Comparison of ENCODE assay signal across 20 cellular contexts in the genomic region with DNA sequence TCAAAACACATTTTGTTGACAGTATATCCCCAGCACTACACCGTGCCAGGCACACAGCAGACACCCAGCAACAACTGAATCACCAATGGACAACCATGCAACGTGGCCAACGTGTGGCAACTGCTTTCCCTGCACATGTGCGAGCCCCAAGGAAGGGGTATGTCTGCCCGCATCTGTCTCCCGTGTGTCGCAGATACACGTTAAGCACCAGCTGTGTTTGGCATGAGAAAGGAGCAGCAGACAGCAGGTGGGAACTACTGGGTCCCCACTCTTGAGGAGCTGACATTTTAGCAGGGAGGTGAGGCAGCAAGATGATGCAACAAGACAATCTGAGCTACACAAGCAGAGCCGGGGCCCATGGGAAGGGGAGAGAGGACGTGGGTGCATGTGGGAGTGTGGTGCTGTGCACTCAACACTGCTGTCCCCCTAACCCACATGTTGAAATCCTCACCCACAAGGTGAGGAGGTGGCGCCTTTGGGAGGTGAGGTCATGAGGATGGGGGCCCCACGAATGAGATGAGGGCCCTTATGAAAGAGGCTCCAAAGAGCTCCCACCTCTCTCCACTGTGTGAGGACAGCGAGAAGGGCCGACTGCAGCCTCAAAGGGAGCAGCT. TPM values are rescaled to one million over a fixed set of nuclear protein-coding genes. Genes with fewer than 3 reads are reported as not detected.
DNase-seq lines count a peak whose midpoint lies in the region; ATAC-seq and TF ChIP-seq lines count a peak whose summit lies in the region.
"Had no signal": no experiment of that assay in that cellular context is flagged by ENCODE, and none has a peak within 500 bp of the region (broad histone marks: within the 10 kb centered on the region; RNA-seq: fewer than 3 reads in every experiment).

No MANE protein-coding gene starts in this region.

- H3K4me3 Mint-ChIP-seq in activated CD8-positive, alpha-beta memory T cell treated with anti-CD3 and anti-CD28 coated beads, Interleukin-2, amount 10 ng/mL, durations not matched to agents 7 days and 5 days, result no peak overlapping the region
- H3K4me3 Mint-ChIP-seq in naive thymus-derived CD4-positive, alpha-beta T cell, result no peak overlapping the region
- H3K4me3 Mint-ChIP-seq in type B pancreatic cell, result no peak overlapping the region
- H3K4me3 Mint-ChIP-seq: HFFc6 had no signal

- no peak overlapping the region for H3K4me3 ChIP-seq in naive thymus-derived CD4-positive, alpha-beta T cell (ENCODE audit: low read length)
- H3K4me3 ChIP-seq in aorta (ENCODE audit: low read length in 2 of 2), result no peak overlapping the region
- H3K4me3 ChIP-seq: GM23248, MG63, SJSA1 had no signal

- no peaks in the 10 kb centered on the region for H3K27me3 Mint-ChIP-seq in activated CD8-positive, alpha-beta memory T cell treated with anti-CD3 and anti-CD28 coated beads, Interleukin-2, amount 10 ng/mL, durations not matched to agents 7 days and 5 days
- H3K27me3 Mint-ChIP-seq in naive thymus-derived CD4-positive, alpha-beta T cell, result no peaks in the 10 kb centered on the region
- H3K27me3 Mint-ChIP-seq in type B pancreatic cell, result no peaks in the 10 kb centered on the region

- no peak for ATAC-seq in activated CD8-positive, alpha-beta memory T cell treated with anti-CD3 and anti-CD28 coated beads, Interleukin-2, amount 10 ng/mL, durations not matched to agents 7 days and 5 days
- ATAC-seq in naive thymus-derived CD4-positive, alpha-beta T cell, result peak; percentile 16
- ATAC-seq in aorta (ENCODE audit: low FRiP score), result peak; percentile 49

- H3K36me3 Mint-ChIP-seq in activated CD8-positive, alpha-beta memory T cell treated with anti-CD3 and anti-CD28 coated beads, Interleukin-2, amount 10 ng/mL, durations not matched to agents 7 days and 5 days, result peaks cover 10% of the 10 kb centered on the region
- H3K36me3 Mint-ChIP-seq in naive thymus-derived CD4-positive, alpha-beta T cell, result peaks cover 16 to 77% (median 54%) of the 10 kb centered on the region in 5 donors
- H3K36me3 Mint-ChIP-seq in type B pancreatic cell, result peaks cover 43% of the 10 kb centered on the region

- peak; percentile 38 for DNase-seq in activated CD8-positive, alpha-beta memory T cell treated with anti-CD3 and anti-CD28 coated beads for 24 hours
- DNase-seq in activated CD8-positive, alpha-beta memory T cell treated with anti-CD3 and anti-CD28 coated beads, Interleukin-2, amount 10 ng/mL, durations not matched to agents 7 days and 5 days, result no peak
- DNase-seq in NAMALWA (ENCODE audit: low spot score), result peak; percentile 3
- no peak for DNase-seq in naive thymus-derived CD4-positive, alpha-beta T cell
- DNase-seq in aorta, result no peak
- no peak for DNase-seq in type B pancreatic cell (ENCODE audit: extremely low spot score, unreplicated experiment)
- no peak for DNase-seq in SHP77 (lab: John Stamatoyannopoulos, UW)
- no peak for DNase-seq in RKO (ENCODE audit: low spot score)
- DNase-seq: GF-D8, GM23248, HFFc6, MG63, NCI-H1105 treated with DMSO at 0.1 percent for 48 hours, NCI-H1930, NCI-H510A treated with DMSO at 0.1 percent for 48 hours, RPMI8226 had no signal

- intact Hi-C loops in naive thymus-derived CD4-positive, alpha-beta T cell (cut with micrococcal nuclease), result no loop called here
- intact Hi-C loops in aorta (cut with DNase I), result no loop called here

- TF ChIP-seq CTCF in type B pancreatic cell (conservative IDR thresholded peaks at IDR 0.05), result no peak

- CTCF ChIA-PET in activated CD8-positive, alpha-beta memory T cell treated with anti-CD3 and anti-CD28 coated beads, Interleukin-2, amount 10 ng/mL, durations not matched to agents 7 days and 5 days (lab: Charles Lee), result no interaction called here
- CTCF ChIA-PET in naive thymus-derived CD4-positive, alpha-beta T cell (lab: Charles Lee), result no interaction called here

- H3K27ac ChIP-seq in naive thymus-derived CD4-positive, alpha-beta T cell (ENCODE audit: low read depth, low read length), result no peak overlapping the region
- H3K27ac ChIP-seq in aorta (ENCODE audit: low read depth in 1 of 2, low read length in 2 of 2), result no peak overlapping the region
- H3K27ac ChIP-seq: C4-2B, GM23248, HL-60, KMS-11, SJSA1 had no signal

- H3K36me3 ChIP-seq in naive thymus-derived CD4-positive, alpha-beta T cell (ENCODE audit: control insufficient read depth in 2 of 3, insufficient read depth in 3 of 3, low read length in 3 of 3), result peaks cover 0 to 37% (median 0%) of the 10 kb centered on the region in 3 experiments
- H3K36me3 ChIP-seq in aorta (ENCODE audit: control insufficient read depth in 1 of 2, insufficient read depth in 2 of 2, low read length in 1 of 2), result peaks cover 0 to 5% of the 10 kb centered on the region in 2 donors
- H3K36me3 ChIP-seq: MG63, SJSA1 had no signal

- H3K4me1 ChIP-seq in naive thymus-derived CD4-positive, alpha-beta T cell (ENCODE audit: control insufficient read depth in 2 of 2, insufficient read depth in 2 of 2, low read length in 2 of 2), result peaks cover 0 to 11% of the 10 kb centered on the region in 2 donors
- H3K4me1 ChIP-seq in aorta (ENCODE audit: control insufficient read depth in 1 of 2, insufficient read depth in 2 of 2, low read length in 2 of 2), result no peaks in the 10 kb centered on the region
- H3K4me1 ChIP-seq: SJSA1 had no signal

- 86 to 91% methylated on average over 14 of the region's 14 CpGs for WGBS in aorta, 2 donors

- no peak overlapping the region for H3K27ac Mint-ChIP-seq in activated CD8-positive, alpha-beta memory T cell treated with anti-CD3 and anti-CD28 coated beads, Interleukin-2, amount 10 ng/mL, durations not matched to agents 7 days and 5 days
- no peak overlapping the region for H3K27ac Mint-ChIP-seq in naive thymus-derived CD4-positive, alpha-beta T cell
- no peak overlapping the region for H3K27ac Mint-ChIP-seq in type B pancreatic cell
- H3K27ac Mint-ChIP-seq: HFFc6 had no signal

- POLR2A ChIA-PET in naive thymus-derived CD4-positive, alpha-beta T cell (lab: Charles Lee), result no interaction called here

- H3K9me3 ChIP-seq in naive thymus-derived CD4-positive, alpha-beta T cell (ENCODE audit: control insufficient read depth in 2 of 3, low read length in 3 of 3), result peaks cover 0 to 9% (median 0%) of the 10 kb centered on the region in 3 experiments
- peaks cover 3% of the 10 kb centered on the region for H3K9me3 ChIP-seq in aorta (ENCODE audit: control insufficient read depth, low read length)

- H3K27me3 ChIP-seq in naive thymus-derived CD4-positive, alpha-beta T cell (ENCODE audit: control insufficient read depth in 2 of 2, insufficient read depth in 2 of 2, low read length in 2 of 2), result no peaks in the 10 kb centered on the region
- no peaks in the 10 kb centered on the region for H3K27me3 ChIP-seq in aorta (ENCODE audit: control insufficient read depth in 1 of 2, insufficient read depth in 2 of 2, low read length in 1 of 2)
- H3K27me3 ChIP-seq: MG63, SJSA1 had no signal

- H3K4me1 Mint-ChIP-seq in activated CD8-positive, alpha-beta memory T cell treated with anti-CD3 and anti-CD28 coated beads, Interleukin-2, amount 10 ng/mL, durations not matched to agents 7 days and 5 days, result peaks cover 12% of the 10 kb centered on the region
- peaks cover 2 to 13% (median 6%) of the 10 kb centered on the region in 7 donors for H3K4me1 Mint-ChIP-seq in naive thymus-derived CD4-positive, alpha-beta T cell
- H3K4me1 Mint-ChIP-seq in type B pancreatic cell (ENCODE audit: unreplicated experiment), result no peaks in the 10 kb centered on the region

- H3K9me3 Mint-ChIP-seq in activated CD8-positive, alpha-beta memory T cell treated with anti-CD3 and anti-CD28 coated beads, Interleukin-2, amount 10 ng/mL, durations not matched to agents 7 days and 5 days (ENCODE audit: low read depth), result peaks cover 11% of the 10 kb centered on the region
- H3K9me3 Mint-ChIP-seq in naive thymus-derived CD4-positive, alpha-beta T cell, result peaks cover 2 to 23% (median 12%) of the 10 kb centered on the region in 11 donors
- peaks cover 7% of the 10 kb centered on the region for H3K9me3 Mint-ChIP-seq in type B pancreatic cell

RNA-seq across cellular contexts. Expression of a gene that starts 56.2 kb away (rescaled TPM):
- not detected for total RNA-seq in activated CD8-positive, alpha-beta memory T cell treated with anti-CD3 and anti-CD28 coated beads, Interleukin-2, amount 10 ng/mL, durations not matched to agents 7 days and 5 days
- total RNA-seq in naive thymus-derived CD4-positive, alpha-beta T cell, result not detected
- polyA plus RNA-seq in naive thymus-derived CD4-positive, alpha-beta T cell, result under 1 TPM in 1 of 2 donors, not detected in 1; 0.26 TPM
- total RNA-seq in aorta, result under 1 TPM in 1 of 2 donors, not detected in 1; 0.48 TPM
- polyA plus RNA-seq in aorta, result 1 to 10 TPM in 1 of 2 donors, under 1 TPM in 1; 0.28 to 2.6 TPM
- 0.53 and 1.2 TPM in 2 replicates for total RNA-seq in type B pancreatic cell (ENCODE audit: low replicate concordance)
- total RNA-seq: GM23248, HFFc6, SJSA1 had no signal
- polyA plus RNA-seq: GM23248 had no signal

RNA-seq across cellular contexts. Expression of a gene that starts 58.7 kb away (rescaled TPM):
- total RNA-seq in activated CD8-positive, alpha-beta memory T cell treated with anti-CD3 and anti-CD28 coated beads, Interleukin-2, amount 10 ng/mL, durations not matched to agents 7 days and 5 days, result 10 to 100 TPM; 22.5 to 23.8 TPM
- 10 to 100 TPM; 24.1 to 33.6 (median 29.6) TPM for total RNA-seq in naive thymus-derived CD4-positive, alpha-beta T cell
- 10 to 100 TPM; 26.5 to 31.2 TPM for polyA plus RNA-seq in naive thymus-derived CD4-positive, alpha-beta T cell
- 10 to 100 TPM; 62.1 to 71.4 TPM for total RNA-seq in aorta
- 10 to 100 TPM; 32.6 to 71.4 TPM for polyA plus RNA-seq in aorta
- total RNA-seq in type B pancreatic cell (ENCODE audit: low replicate concordance), result 53.6 and 56.4 TPM in 2 replicates

Comparison
In these comparisons a context has a peak if more than half of its experiments do, and no peak if none do; other contexts are left out.
1. DNase-seq: peak in activated CD8-positive, alpha-beta memory T cell treated with anti-CD3 and anti-CD28 coated beads for 24 hours (single experiment) and NAMALWA (single experiment); none in activated CD8-positive, alpha-beta memory T cell treated with anti-CD3 and anti-CD28 coated beads, Interleukin-2, amount 10 ng/mL, durations not matched to agents 7 days and 5 days (single experiment), naive thymus-derived CD4-positive, alpha-beta T cell (0 of 9), aorta (0 of 2), type B pancreatic cell (single experiment), SHP77 (0 of 2) and RKO (single experiment).